8 cellular contexts compared by ENCODE assay signal in genomic region chr6:37168809-37169457, GRCh38. TPM values are rescaled to one million over a fixed set of nuclear protein-coding genes. Genes with fewer than 3 reads are reported as not detected.
DNase-seq lines count a peak whose midpoint lies in the region; ATAC-seq, FAIRE-seq and TF ChIP-seq lines count a peak whose summit lies in the region.

No MANE protein-coding gene starts in this region.

- TF ChIP-seq EP300 in H1 (IDR thresholded peaks at IDR 0.05; ENCODE audit: borderline replicate concordance in 1 of 2, low read depth in 2 of 2, low read length in 2 of 2): no peak

- H2BK12ac ChIP-seq in H1 (ENCODE audit: low read depth, low read length): peak overlapping the region; percentile 99

- intact Hi-C loops in CD8-positive, alpha-beta T cell (cut with DNase I, micrococcal nuclease): loop anchor here (1.0 to 2.0 kb wide), 3 partner anchors 67 to 264 kb away; partner anchors contain the start of genes CMTR1 (in 1 of the 2) and TBC1D22B (in 1 of the 2)

- peak overlapping the region; percentile 29 for H4K91ac ChIP-seq in H1 (replicated peaks; ENCODE audit: insufficient read length, low read length)

- H2BK120ac ChIP-seq in H1 (replicated peaks; ENCODE audit: low read depth, low read length): peak overlapping the region; percentile 1

- no peaks in the 10 kb centered on the region for H3K27me3 ChIP-seq in CD8-positive, alpha-beta T cell (ENCODE audit: insufficient read depth, low read length)
- H3K27me3 ChIP-seq in HUES64 (ENCODE audit: insufficient read depth, low read length): no peaks in the 10 kb centered on the region
- H3K27me3 ChIP-seq in H1 (replicated peaks in 1 of 4; ENCODE audit: control insufficient read depth in 3 of 4, extremely low read depth in 1 of 4, insufficient read depth in 3 of 4, low read length in 3 of 4): no peaks in the 10 kb centered on the region
- H3K27me3 ChIP-seq in mononuclear cell (ENCODE audit: insufficient read depth, low read length): no peaks in the 10 kb centered on the region
- H3K27me3 ChIP-seq in thymus (ENCODE audit: control insufficient read depth, insufficient read depth): no peaks in the 10 kb centered on the region

- POLR2A ChIA-PET in CD8-positive, alpha-beta T cell (lab: Charles Lee): interaction anchor here (0.8 to 5.4 kb wide), 4 partner anchors 35 to 198 kb away, joined by 3 to 69 read pairs (median 4); no protein-coding TSS in a partner anchor
- POLR2A ChIA-PET in H1 (lab: Charles Lee; ENCODE audit: partially characterized antibody): interaction anchor here (0.9 to 27.8 kb wide), 15 partner anchors 8 to 145 kb away, joined by 3 to 1024 read pairs (median 8); no protein-coding TSS in a partner anchor

- TF ChIP-seq CTCF in CD8-positive, alpha-beta T cell (IDR thresholded peaks at IDR 0.05): no peak
- TF ChIP-seq CTCF in H1 (IDR thresholded peaks at IDR 0.05; ENCODE audit: control extremely low read depth in 1 of 3, insufficient read depth in 1 of 3, low read depth in 1 of 3, low read length in 3 of 3): no peak

- H3K27ac ChIP-seq in CD8-positive, alpha-beta T cell (ENCODE audit: low read depth, low read length): peak overlapping the region; percentile 58
- H3K27ac ChIP-seq in HUES64 (ENCODE audit: low read depth, low read length) (peak overlapping the region; percentile 93), H1 (ENCODE audit: low read depth, low read length) (peak overlapping the region; percentile 97), thymus (ENCODE audit: low read depth) (peak overlapping the region; percentile 83)

- H3K14ac ChIP-seq in H1 (ENCODE audit: insufficient read length): no peak overlapping the region

- H2BK20ac ChIP-seq in H1 (ENCODE audit: low read length): no peak overlapping the region

- peaks cover 16 to 20% of the 10 kb centered on the region in 2 experiments for H4K20me1 ChIP-seq in H1 (replicated peaks in 1 of 2; ENCODE audit: control insufficient read depth in 1 of 2, insufficient read depth in 2 of 2, low read length in 2 of 2)

- peak overlapping the region; percentile 82 for H3K9ac ChIP-seq in HUES64 (ENCODE audit: low read depth, low read length)
- peak overlapping the region; percentile 81 to 95 (median 93) for H3K9ac ChIP-seq in H1 (replicated peaks in 1 of 4; ENCODE audit: extremely low read depth in 1 of 4, low read depth in 3 of 4, low read length in 3 of 4)

- H3K36me3 Mint-ChIP-seq in CD8-positive, alpha-beta T cell: peaks cover 29% of the 10 kb centered on the region
- peaks cover 31% of the 10 kb centered on the region for H3K36me3 Mint-ChIP-seq in T-helper 2 cell treated with Interferon-gamma antibody and Interleukin-4, amounts not matched to agents 5 μg/mL and 100 μg/mL, for 36 hours (ENCODE audit: low read depth)

- H3K9me3 Mint-ChIP-seq in CD8-positive, alpha-beta T cell: no peaks in the 10 kb centered on the region
- no peaks in the 10 kb centered on the region for H3K9me3 Mint-ChIP-seq in T-helper 2 cell treated with Interferon-gamma antibody and Interleukin-4, amounts not matched to agents 5 μg/mL and 100 μg/mL, for 36 hours

- H4K5ac ChIP-seq in H1 (ENCODE audit: insufficient read length, low read depth, low read length): peak overlapping the region; percentile 55

- H3K4ac ChIP-seq in H1 (replicated peaks; ENCODE audit: insufficient read length, low read depth, low read length): peak overlapping the region; percentile 2

- no peaks in the 10 kb centered on the region for H3K27me3 Mint-ChIP-seq in CD8-positive, alpha-beta T cell (ENCODE audit: low read depth)
- peaks cover 2% of the 10 kb centered on the region for H3K27me3 Mint-ChIP-seq in T-helper 2 cell treated with Interferon-gamma antibody and Interleukin-4, amounts not matched to agents 5 μg/mL and 100 μg/mL, for 36 hours (ENCODE audit: low read depth)

- peaks cover 34% of the 10 kb centered on the region for H3K4me1 Mint-ChIP-seq in CD8-positive, alpha-beta T cell (ENCODE audit: low read depth)
- peaks cover 23% of the 10 kb centered on the region for H3K4me1 Mint-ChIP-seq in T-helper 2 cell treated with Interferon-gamma antibody and Interleukin-4, amounts not matched to agents 5 μg/mL and 100 μg/mL, for 36 hours (ENCODE audit: low read depth)

- DNase-seq in CD8-positive, alpha-beta T cell: peak in 1 of 7 experiments; percentile 22
- DNase-seq in T-helper 2 cell treated with Interferon-gamma antibody and Interleukin-4, amounts not matched to agents 5 μg/mL and 100 μg/mL, for 36 hours (ENCODE audit: low spot score): peak; percentile 34
- DNase-seq in H1 (ENCODE audit: low read depth in 1 of 2, low spot score in 2 of 2) (no peak), foreskin melanocyte (no peak)

- H3K9me3 ChIP-seq in CD8-positive, alpha-beta T cell (ENCODE audit: low read length): no peaks in the 10 kb centered on the region
- H3K9me3 ChIP-seq in HUES64 (ENCODE audit: insufficient read depth, low read depth, low read length): no peaks in the 10 kb centered on the region
- H3K9me3 ChIP-seq in H1 (ENCODE audit: insufficient read depth in 2 of 2, low read depth in 1 of 2, low read length in 1 of 2): no peaks in the 10 kb centered on the region
- H3K9me3 ChIP-seq in mononuclear cell (ENCODE audit: low read depth, low read length): no peaks in the 10 kb centered on the region
- no peaks in the 10 kb centered on the region for H3K9me3 ChIP-seq in thymus (ENCODE audit: control insufficient read depth)

- CTCF ChIA-PET in CD8-positive, alpha-beta T cell (lab: Charles Lee): interaction anchor here (0.8 to 11.3 kb wide), 5 partner anchors 20 to 148 kb away, joined by 3 to 396 read pairs (median 225); no protein-coding TSS in a partner anchor
- CTCF ChIA-PET in H1 (lab: Charles Lee; ENCODE audit: partially characterized antibody): interaction anchor here (0.7 to 9.9 kb wide), 9 partner anchors 25 to 143 kb away, joined by 3 to 192 read pairs (median 4); no protein-coding TSS in a partner anchor

- H2AK5ac ChIP-seq in H1 (ENCODE audit: low read depth, low read length): peak overlapping the region; percentile 79; the same call in 1 of the 2 replicates

- peak overlapping the region; percentile 88 for H3K27ac Mint-ChIP-seq in CD8-positive, alpha-beta T cell
- H3K27ac Mint-ChIP-seq in T-helper 2 cell treated with Interferon-gamma antibody and Interleukin-4, amounts not matched to agents 5 μg/mL and 100 μg/mL, for 36 hours: peak overlapping the region; percentile 97

- peak overlapping the region; percentile 90 for H3K18ac ChIP-seq in H1 (ENCODE audit: extremely low read depth, low read length)

- peaks cover 9% of the 10 kb centered on the region for H3K79me1 ChIP-seq in H1 (ENCODE audit: low read depth, low read length)

- peak in 1 of 2 experiments; percentile 87; a peak in 2 of 3 replicates for TF ChIP-seq POLR2A in H1 (IDR thresholded peaks at IDR 0.05; ENCODE audit: control extremely low read depth in 1 of 2, low read depth in 2 of 2, low read length in 2 of 2)

- H3K4me2 ChIP-seq in H1 (ENCODE audit: insufficient read depth in 1 of 2, low read depth in 2 of 2, low read length in 2 of 2): peak overlapping the region; percentile 75 to 98

- peaks cover 25% of the 10 kb centered on the region for H3K36me3 ChIP-seq in CD8-positive, alpha-beta T cell (ENCODE audit: insufficient read depth, low read length)
- peaks cover 24% of the 10 kb centered on the region for H3K36me3 ChIP-seq in HUES64 (ENCODE audit: insufficient read depth, low read length)
- peaks cover 13 to 25% (median 17%) of the 10 kb centered on the region in 4 experiments for H3K36me3 ChIP-seq in H1 (ENCODE audit: control insufficient read depth in 2 of 4, insufficient read depth in 4 of 4, low read length in 3 of 4)
- peaks cover under 1% of the 10 kb centered on the region for H3K36me3 ChIP-seq in thymus (ENCODE audit: control insufficient read depth, insufficient read depth)

- 0 out of 2 replicates have a peak overlapping the region, but pooled peaks have one; percentile 2 for H2AFZ ChIP-seq in H1 (ENCODE audit: low read length)

- H2BK15ac ChIP-seq in H1 (ENCODE audit: low read length): peak overlapping the region; percentile 10; the same call in 1 of the 2 replicates

- H3K4me1 ChIP-seq in CD8-positive, alpha-beta T cell (ENCODE audit: insufficient read depth, low read length): peaks cover 15% of the 10 kb centered on the region
- H3K4me1 ChIP-seq in HUES64 (ENCODE audit: insufficient read depth, low read length) (peaks cover 28% of the 10 kb centered on the region), H1 (replicated peaks in 1 of 4; ENCODE audit: control insufficient read depth in 3 of 4, insufficient read depth in 4 of 4, low read length in 3 of 4) (peaks cover 6 to 14% (median 10%) of the 10 kb centered on the region in 4 experiments; a peak in 5 of 7 replicates), mononuclear cell (ENCODE audit: insufficient read depth, low read length) (peaks cover 34% of the 10 kb centered on the region), thymus (ENCODE audit: control insufficient read depth, insufficient read depth, low read length) (peaks cover 19% of the 10 kb centered on the region)

- peak overlapping the region; percentile 49 for H3K56ac ChIP-seq in H1 (replicated peaks; ENCODE audit: insufficient read length, low read depth, low read length)

- peaks cover 11 to 38% of the 10 kb centered on the region in 2 experiments; a peak in 3 of 4 replicates for H3K79me2 ChIP-seq in H1 (ENCODE audit: control insufficient read depth in 1 of 2, insufficient read depth in 2 of 2, low read length in 2 of 2)

- TF ChIP-seq RAD21 in H1 (IDR thresholded peaks at IDR 0.05 in 1 of 2, conservative IDR thresholded peaks at IDR 0.05 in 1 of 2; ENCODE audit: low read depth in 2 of 2, low read length in 2 of 2): no peak

- ATAC-seq in CD8-positive, alpha-beta T cell: no peak
- ATAC-seq in HG02938 (IDR thresholded peaks at IDR 0.05; ENCODE audit: unreplicated experiment): no peak

- peak overlapping the region; percentile 92 for H2BK5ac ChIP-seq in H1 (ENCODE audit: low read depth, low read length)

- peaks cover 10% of the 10 kb centered on the region for H3K23me2 ChIP-seq in H1 (ENCODE audit: low read depth, low read length)

- peak overlapping the region; percentile 97; the same call in 1 of the 2 replicates for H4K8ac ChIP-seq in H1 (ENCODE audit: extremely low read depth, insufficient read depth, low read length)

- no peak overlapping the region for H3K23ac ChIP-seq in H1 (ENCODE audit: insufficient read length)

- WGBS in HUES64: under 1% methylated on average over 22 of the region's 24 CpGs
- WGBS in H1 (ENCODE audit: extremely low coverage in 1 of 2, insufficient coverage in 1 of 2, insufficient read length in 1 of 2, insufficient replicate concordance in 2 of 2, low coverage in 1 of 2, low lambda C conversion rate in 2 of 2, missing lambda C conversion rate in 1 of 2), 2 experiments: 3% methylated on average over 24 of the region's 24 CpGs; no CpG with 5 or more reads in 1 of the 2 experiments
- 9% methylated on average over 24 of the region's 24 CpGs for WGBS in thymus

- H3K4me3 ChIP-seq in CD8-positive, alpha-beta T cell (ENCODE audit: low read depth, low read length): peak overlapping the region; percentile 78
- H3K4me3 ChIP-seq in HUES64 (ENCODE audit: low read length): peak overlapping the region; percentile 80
- peak overlapping the region; percentile 61 to 75 (median 68) for H3K4me3 ChIP-seq in H1 (ENCODE audit: extremely low read depth in 1 of 4, insufficient read depth in 2 of 4, low read depth in 3 of 4, low read length in 4 of 4)
- peak overlapping the region; percentile 53 for H3K4me3 ChIP-seq in mononuclear cell (ENCODE audit: low read length)
- H3K4me3 ChIP-seq in thymus (ENCODE audit: low read length): peak overlapping the region; percentile 82

- peak overlapping the region; percentile 92 for H3K4me3 Mint-ChIP-seq in CD8-positive, alpha-beta T cell
- peak overlapping the region; percentile 98 for H3K4me3 Mint-ChIP-seq in T-helper 2 cell treated with Interferon-gamma antibody and Interleukin-4, amounts not matched to agents 5 μg/mL and 100 μg/mL, for 36 hours

- FAIRE-seq in H1 (lab: Jason Lieb, UNC): no peak

RNA-seq across cellular contexts. Expression of gene PIM1, which starts 1.0 kb away (rescaled TPM):
- 100 to 1,000 TPM; 125 TPM for total RNA-seq in CD8-positive, alpha-beta T cell
- 34.5 TPM for polyA plus RNA-seq in HUES64 (2013, experiment 1 of 2)
- polyA plus RNA-seq in HUES64 (2013, experiment 2 of 2): 40.9 TPM
- 94.1 and 94.9 TPM in 2 replicates for total RNA-seq in H1 (2021; fragmentation: NEBNext Ultra II Directional; extraction: Animal tissue kit (Norgen Biotek cat#: 25700))
- polyA plus RNA-seq in H1 (2011; rRNA removed): 25.5 and 42.7 TPM in 2 replicates
- polyA plus RNA-seq in H1 (2011; cell fraction: cytosol; rRNA removed): 37.3 TPM
- 72.2 TPM for polyA plus RNA-seq in H1 (2011; cell fraction: nucleus; rRNA removed)
- 46.3 to 53.0 TPM (median 51.3 TPM) in 4 replicates for polyA plus RNA-seq in H1 (2012, experiment 1 of 2)
- polyA plus RNA-seq in H1 (2012, experiment 2 of 2): 57.3 TPM
- polyA plus RNA-seq in H1 (2013, experiment 1 of 2): 57.8 TPM
- 62.4 TPM for polyA plus RNA-seq in H1 (2013, experiment 2 of 2)
- polyA minus RNA-seq in H1 (2011; rRNA and poly(A)+ RNA removed): 39.5 and 58.4 TPM in 2 replicates
- 29.6 TPM for polyA minus RNA-seq in H1 (2011; cell fraction: cytosol; rRNA and poly(A)+ RNA removed)
- polyA minus RNA-seq in H1 (2011; cell fraction: nucleus; rRNA and poly(A)+ RNA removed): 30.4 TPM
- 107 TPM for total RNA-seq in mononuclear cell
- polyA plus RNA-seq in thymus: 31.7 TPM
